In genomic region chr18:8948471-8949149, GRCh38 we compare ENCODE assay signal across 1 cellular context.
TF ChIP-seq lines count a peak whose summit lies in the region.

No MANE protein-coding gene starts in this region.

TF ChIP-seq in H1, 55 proteins besides CTCF, POLR2A, EP300 and RAD21 (continued from another document):
- TF ChIP-seq CHD7 (IDR thresholded peaks at IDR 0.05; ENCODE audit: insufficient replicate concordance, low read length) (no peak), SAP30 (IDR thresholded peaks at IDR 0.05; ENCODE audit: insufficient read depth, insufficient replicate concordance, low read length) (no peak), PHF8 (conservative IDR thresholded peaks at IDR 0.05; ENCODE audit: low read depth, low read length) (no peak), SUZ12 (IDR thresholded peaks at IDR 0.05; ENCODE audit: low read length) (no peak), HDAC6 (IDR thresholded peaks at IDR 0.05; ENCODE audit: low read depth, low read length) (no peak), BCL11A (IDR thresholded peaks at IDR 0.05; ENCODE audit: low read depth in 2 of 2, low read length in 2 of 2) (no peak), ATF3 (IDR thresholded peaks at IDR 0.05; ENCODE audit: insufficient read depth, low read depth, low read length) (no peak), TBP (IDR thresholded peaks at IDR 0.05; ENCODE audit: low read depth, low read length) (no peak), POLR2AphosphoS5 (IDR thresholded peaks at IDR 0.05; ENCODE audit: low read depth, low read length) (no peak), RNF2 (IDR thresholded peaks at IDR 0.05; ENCODE audit: borderline replicate concordance, low read depth, low read length, missing control alignments, poor library complexity, severe bottlenecking) (no peak)
